In the genomic region with DNA sequence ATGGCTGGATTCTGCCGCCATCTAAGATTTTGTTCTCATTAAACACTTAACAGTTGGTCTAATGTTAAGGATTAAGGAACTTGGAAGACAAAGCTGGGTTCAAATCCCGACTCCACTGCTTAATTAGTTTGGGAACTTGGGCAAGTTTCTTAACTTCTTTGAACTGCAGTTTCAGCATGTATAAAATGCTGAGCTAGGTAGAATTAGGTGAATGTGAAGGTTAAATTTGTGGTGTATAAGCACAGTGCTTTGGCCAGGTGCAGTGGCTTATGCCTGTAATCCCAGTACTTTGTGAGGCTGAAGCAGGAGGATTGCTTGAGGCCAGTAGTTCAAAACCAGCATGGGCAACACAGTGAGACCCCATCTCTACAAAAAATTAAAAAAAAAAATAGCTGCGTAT, we compare ENCODE assay signal across 17 cellular contexts.
"Had no signal": no experiment of that assay in that cellular context is flagged by ENCODE, and none has a peak within 500 bp of the region (broad histone marks: within the 10 kb centered on the region; RNA-seq: fewer than 3 reads in every experiment).

No MANE protein-coding gene starts in this region.

- H3K27ac Mint-ChIP-seq: naive thymus-derived CD4-positive, alpha-beta T cell; stimulated activated memory B cell treated with anti-CD40 and anti-IgM and Interleukin-4, amounts not matched to agents 10 μg/mL and 1 μg/mL and 100 μg/mL, for 72 hours; stimulated activated naive CD8-positive, alpha-beta T cell treated with anti-CD3 and anti-CD28 coated beads, Interleukin-15, Interleukin-2, amounts not matched to agents 100 ng/mL and 50 ng/mL, for 24 hours had no signal

- DNase-seq: cortex of kidney; dorsolateral prefrontal cortex; effector CD8-positive, alpha-beta T cell; heart right ventricle; hypothalamus; kidney glomerular epithelial cell; naive thymus-derived CD4-positive, alpha-beta T cell; stimulated activated CD4-positive, alpha-beta T cell treated with anti-CD3 and anti-CD28 coated beads, Interleukin-2, amount 100 ng/mL, for 48 hours; testis had no signal

- H3K27ac ChIP-seq: dorsolateral prefrontal cortex, heart right ventricle, neutrophil, testis had no signal

- H3K9me3 Mint-ChIP-seq: naive thymus-derived CD4-positive, alpha-beta T cell; stimulated activated memory B cell treated with anti-CD40 and anti-IgM and Interleukin-4, amounts not matched to agents 10 μg/mL and 1 μg/mL and 100 μg/mL, for 72 hours; stimulated activated naive CD8-positive, alpha-beta T cell treated with anti-CD3 and anti-CD28 coated beads, Interleukin-15, Interleukin-2, amounts not matched to agents 100 ng/mL and 50 ng/mL, for 24 hours had no signal

- ATAC-seq: esophagus mucosa; heart right ventricle; naive thymus-derived CD4-positive, alpha-beta T cell; stimulated activated memory B cell treated with anti-CD40 and anti-IgM and Interleukin-4, amounts not matched to agents 10 μg/mL and 1 μg/mL and 100 μg/mL, for 72 hours had no signal

- H3K27me3 ChIP-seq: dorsolateral prefrontal cortex, heart right ventricle, testis, tibial nerve had no signal

- H3K4me1 Mint-ChIP-seq: stimulated activated memory B cell treated with anti-CD40 and anti-IgM and Interleukin-4, amounts not matched to agents 10 μg/mL and 1 μg/mL and 100 μg/mL, for 72 hours had no signal

- H3K4me3 Mint-ChIP-seq: naive thymus-derived CD4-positive, alpha-beta T cell; stimulated activated memory B cell treated with anti-CD40 and anti-IgM and Interleukin-4, amounts not matched to agents 10 μg/mL and 1 μg/mL and 100 μg/mL, for 72 hours; stimulated activated naive CD8-positive, alpha-beta T cell treated with anti-CD3 and anti-CD28 coated beads, Interleukin-15, Interleukin-2, amounts not matched to agents 100 ng/mL and 50 ng/mL, for 24 hours had no signal

- H3K9me3 ChIP-seq: heart right ventricle, neutrophil, testis, tibial nerve had no signal

- FAIRE-seq: frontal cortex, islet of Langerhans had no signal

- H3K36me3 ChIP-seq: heart right ventricle, neutrophil, tibial nerve had no signal

- H3K36me3 Mint-ChIP-seq: naive thymus-derived CD4-positive, alpha-beta T cell; stimulated activated memory B cell treated with anti-CD40 and anti-IgM and Interleukin-4, amounts not matched to agents 10 μg/mL and 1 μg/mL and 100 μg/mL, for 72 hours had no signal

- H3K4me3 ChIP-seq: dorsolateral prefrontal cortex, heart right ventricle, smooth muscle cell, testis, tibial nerve had no signal

- H3K4me2 ChIP-seq: smooth muscle cell had no signal
